ENCODE assay signal across 19 cellular contexts in the genomic region with DNA sequence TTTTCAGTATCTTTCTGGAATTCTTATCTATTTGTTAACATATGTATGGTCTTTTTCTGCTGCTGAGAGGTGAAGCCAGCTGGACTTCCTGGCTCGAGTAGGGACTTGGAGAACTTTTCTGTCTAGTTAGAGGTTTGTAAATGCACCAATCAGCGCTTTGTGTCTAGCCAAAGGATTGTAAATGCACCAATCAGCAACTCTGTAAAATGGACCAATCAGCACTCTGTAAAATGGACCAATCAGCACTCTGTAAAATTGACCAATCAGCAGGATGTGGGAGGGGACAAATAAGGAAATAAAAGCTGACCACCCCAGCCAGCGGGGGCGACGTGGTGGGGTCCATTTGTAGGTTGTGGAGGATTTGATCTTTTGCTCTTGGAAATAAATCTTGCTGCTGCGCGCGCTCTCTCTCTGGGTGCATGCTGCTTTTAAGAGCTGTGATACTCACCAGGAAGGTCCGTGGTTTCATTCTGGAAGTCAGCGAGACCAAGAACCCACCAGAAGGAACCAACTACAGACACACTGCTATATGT.
DNase-seq lines count a peak whose midpoint lies in the region; ATAC-seq, FAIRE-seq and TF ChIP-seq lines count a peak whose summit lies in the region.
"Had no signal": no experiment of that assay in that cellular context is flagged by ENCODE, and none has a peak within 500 bp of the region (broad histone marks: within the 10 kb centered on the region; RNA-seq: fewer than 3 reads in every experiment).

No MANE protein-coding gene starts in this region.

- FAIRE-seq in HepG2 (lab: Jason Lieb, UNC), result no peak
- FAIRE-seq: G401.6, GM12891 had no signal

- H3K27me3 Mint-ChIP-seq in WTC11 (ENCODE audit: low read depth) (no peaks in the 10 kb centered on the region), osteocyte (ENCODE audit: unreplicated experiment) (no peaks in the 10 kb centered on the region)
- no peaks in the 10 kb centered on the region for H3K27me3 Mint-ChIP-seq in activated naive CD8-positive, alpha-beta T cell treated with anti-CD3 and anti-CD28 coated beads for 36 hours
- H3K27me3 Mint-ChIP-seq: B cell had no signal

- H3K27me3 ChIP-seq in HepG2 (ENCODE audit: control insufficient read depth in 1 of 2, insufficient read depth in 2 of 2, low read length in 2 of 2) (no peaks in the 10 kb centered on the region), right lobe of liver (no peaks in the 10 kb centered on the region), ovary (no peaks in the 10 kb centered on the region)
- H3K27me3 ChIP-seq: BLaER1 treated with 17β-estradiol and CSF1 and Interleukin-3, amounts not matched to agents 10 nM and 100 nM had no signal

- H3K9me3 Mint-ChIP-seq in WTC11 (peaks cover 8% of the 10 kb centered on the region), osteocyte (ENCODE audit: unreplicated experiment) (peaks cover 5% of the 10 kb centered on the region)
- H3K9me3 Mint-ChIP-seq in activated naive CD8-positive, alpha-beta T cell treated with anti-CD3 and anti-CD28 coated beads for 36 hours, result peaks cover 1% of the 10 kb centered on the region
- H3K9me3 Mint-ChIP-seq: CD8-positive, alpha-beta T cell had no signal

- H3K9ac ChIP-seq in HepG2 (ENCODE audit: insufficient read depth, low read depth, low read length), result no peak overlapping the region
- H3K9ac ChIP-seq: BLaER1 treated with 17β-estradiol and CSF1 and Interleukin-3, amounts not matched to agents 10 nM and 100 nM had no signal

- intact Hi-C loops in HepG2 (cut with micrococcal nuclease; ENCODE audit: unreplicated experiment), result no loop called here
- intact Hi-C loops in right lobe of liver (cut with DNase I), result no loop called here
- intact Hi-C loops in ovary (cut with DNase I), result no loop called here

- no peak for TF ChIP-seq POLR2A in HepG2 (IDR thresholded peaks at IDR 0.05; ENCODE audit: insufficient read depth in 1 of 2, low read depth in 2 of 2, low read length in 2 of 2)
- no peak for TF ChIP-seq POLR2A in right lobe of liver (IDR thresholded peaks at IDR 0.05)
- no peak for TF ChIP-seq POLR2A in ovary (IDR thresholded peaks at IDR 0.05)

- BruUV-seq in HepG2 (replicated peaks; lab: Mats Ljungman, UMichigan), result no TSS peak

- H3K27ac Mint-ChIP-seq in WTC11 (no peak overlapping the region), osteocyte (ENCODE audit: unreplicated experiment) (no peak overlapping the region)
- H3K27ac Mint-ChIP-seq in activated naive CD8-positive, alpha-beta T cell treated with anti-CD3 and anti-CD28 coated beads for 36 hours, result no peak overlapping the region
- H3K27ac Mint-ChIP-seq: B cell; CD8-positive, alpha-beta T cell; GM23338; HFFc6 had no signal

- H3K9me3 ChIP-seq in HepG2 (ENCODE audit: low read length) (no peaks in the 10 kb centered on the region), right lobe of liver (no peaks in the 10 kb centered on the region), ovary (no peaks in the 10 kb centered on the region)

- H3K4me3 ChIP-seq in HepG2 (replicated peaks in 1 of 3; ENCODE audit: insufficient read depth in 1 of 3, low read depth in 2 of 3, low read length in 3 of 3) (no peak overlapping the region), right lobe of liver (no peak overlapping the region), ovary (no peak overlapping the region)
- H3K4me3 ChIP-seq: BLaER1 treated with 17β-estradiol and CSF1 and Interleukin-3, amounts not matched to agents 10 nM and 100 nM; GM23338 had no signal

- TF ChIP-seq EP300 in HepG2 (IDR thresholded peaks at IDR 0.05; ENCODE audit: low read depth in 2 of 2, low read length in 2 of 2) (no peak), HepG2 (CRISPR knock-in tag; IDR thresholded peaks at IDR 0.05; ENCODE audit: borderline replicate concordance) (no peak), ovary (IDR thresholded peaks at IDR 0.05) (no peak)

- H3K4me3 Mint-ChIP-seq in WTC11, result no peak overlapping the region
- no peak overlapping the region for H3K4me3 Mint-ChIP-seq in osteocyte (ENCODE audit: unreplicated experiment)
- H3K4me3 Mint-ChIP-seq in activated naive CD8-positive, alpha-beta T cell treated with anti-CD3 and anti-CD28 coated beads for 36 hours, result no peak overlapping the region
- H3K4me3 Mint-ChIP-seq: B cell; CD8-positive, alpha-beta T cell; GM23338; HFFc6 had no signal

- H3K79me2 ChIP-seq in HepG2 (ENCODE audit: insufficient read depth, low read length), result no peaks in the 10 kb centered on the region

- CTCF ChIA-PET in HepG2 (lab: Yijun Ruan, JAX; ENCODE audit: low intra/inter-chr PET ratio, low total read pairs) (no interaction called here), WTC11 (lab: Charles Lee) (no interaction called here)

- peaks cover 8% of the 10 kb centered on the region for H3K36me3 Mint-ChIP-seq in WTC11
- no peaks in the 10 kb centered on the region for H3K36me3 Mint-ChIP-seq in osteocyte (ENCODE audit: unreplicated experiment)
- peaks cover 11% of the 10 kb centered on the region for H3K36me3 Mint-ChIP-seq in activated naive CD8-positive, alpha-beta T cell treated with anti-CD3 and anti-CD28 coated beads for 36 hours

- no peak overlapping the region for H3K4me2 ChIP-seq in HepG2 (ENCODE audit: low read depth, low read length)
- H3K4me2 ChIP-seq: BLaER1 treated with 17β-estradiol and CSF1 and Interleukin-3, amounts not matched to agents 10 nM and 100 nM; GM23338 had no signal

- H3K4me1 ChIP-seq in HepG2 (ENCODE audit: insufficient read depth, low read length) (no peaks in the 10 kb centered on the region), right lobe of liver (no peaks in the 10 kb centered on the region), ovary (ENCODE audit: insufficient read depth) (no peaks in the 10 kb centered on the region)
- H3K4me1 ChIP-seq: BLaER1 treated with 17β-estradiol and CSF1 and Interleukin-3, amounts not matched to agents 10 nM and 100 nM had no signal

- no peak for DNase-seq in HepG2 (ENCODE audit: low spot score)
- no peak for DNase-seq in right lobe of liver
- DNase-seq in WTC11 (ENCODE audit: low spot score), result no peak
- peak; percentile 71 for DNase-seq in osteocyte (ENCODE audit: extremely low spot score, unreplicated experiment)
- DNase-seq in activated naive CD8-positive, alpha-beta T cell treated with anti-CD3 and anti-CD28 coated beads for 36 hours, result no peak
- DNase-seq in ovary, result no peak
- no peak for DNase-seq in cerebellar nuclear complex (lab: John Stamatoyannopoulos, UW)
- DNase-seq: 8988T; CD8-positive, alpha-beta T cell; COR-L47; DMS 273 treated with DMSO at 0.1 percent for 48 hours; H7; HFFc6 had no signal

- no peak for TF ChIP-seq RAD21 in HepG2 (CRISPR knock-in tag; IDR thresholded peaks at IDR 0.05)

- H4K20me1 ChIP-seq in HepG2 (ENCODE audit: insufficient read depth, low read length), result no peaks in the 10 kb centered on the region

- H3K36me3 ChIP-seq in HepG2 (replicated peaks in 1 of 2; ENCODE audit: control insufficient read depth in 1 of 2, insufficient read depth in 2 of 2, low read length in 2 of 2), result no peaks in the 10 kb centered on the region
- no peaks in the 10 kb centered on the region for H3K36me3 ChIP-seq in right lobe of liver
- H3K36me3 ChIP-seq in ovary, result no peaks in the 10 kb centered on the region
- H3K36me3 ChIP-seq: BLaER1 treated with 17β-estradiol and CSF1 and Interleukin-3, amounts not matched to agents 10 nM and 100 nM had no signal

- ATAC-seq in HepG2, result no peak
- ATAC-seq in right lobe of liver, result no peak
- no peak for ATAC-seq in WTC11
- ATAC-seq: CD8-positive, alpha-beta T cell; GM23338; HCT116 had no signal

- POLR2A ChIA-PET in HepG2 (lab: Yijun Ruan, JAX) (no interaction called here), WTC11 (lab: Charles Lee) (interaction anchor here (0.9 kb wide), 1 partner anchor 27 kb away, joined by 3 read pairs; no protein-coding TSS in a partner anchor)

- H3K27ac ChIP-seq in HepG2 (ENCODE audit: extremely low read length, insufficient read depth, low read length), result no peak overlapping the region
- H3K27ac ChIP-seq in right lobe of liver, result no peak overlapping the region
- no peak overlapping the region for H3K27ac ChIP-seq in ovary
- H3K27ac ChIP-seq: BLaER1 treated with 17β-estradiol and CSF1 and Interleukin-3, amounts not matched to agents 10 nM and 100 nM had no signal

- no peak overlapping the region for H2AFZ ChIP-seq in HepG2 (ENCODE audit: low read length)
- H2AFZ ChIP-seq: GM23338 had no signal

- peaks cover 13% of the 10 kb centered on the region for H3K4me1 Mint-ChIP-seq in WTC11
- no peaks in the 10 kb centered on the region for H3K4me1 Mint-ChIP-seq in osteocyte (ENCODE audit: unreplicated experiment)
- H3K4me1 Mint-ChIP-seq in activated naive CD8-positive, alpha-beta T cell treated with anti-CD3 and anti-CD28 coated beads for 36 hours, result no peaks in the 10 kb centered on the region
- H3K4me1 Mint-ChIP-seq: B cell had no signal

- TF ChIP-seq CTCF in HepG2 (CRISPR knock-in tag; IDR thresholded peaks at IDR 0.05), result no peak
- TF ChIP-seq CTCF in right lobe of liver (IDR thresholded peaks at IDR 0.05), result no peak
- TF ChIP-seq CTCF in WTC11 (IDR thresholded peaks at IDR 0.05), result no peak
- no peak for TF ChIP-seq CTCF in osteocyte (IDR thresholded peaks at IDR 0.05)
- no peak for TF ChIP-seq CTCF in ovary (IDR thresholded peaks at IDR 0.05)

- in situ Hi-C loops in HepG2 (cut with HindIII; ENCODE audit: extremely low pct_ligation_motif_present, low pct_unique_long_range_greater_than_20kb), result no loop called here

- 53% methylated on average over 10 of the region's 10 CpGs for WGBS in HepG2 (ENCODE audit: low lambda C conversion rate)
- 68% methylated on average over 9 of the region's 10 CpGs for WGBS in right lobe of liver (ENCODE audit: insufficient coverage, low coverage, low lambda C conversion rate, missing lambda C conversion rate)
- 92% methylated on average over 10 of the region's 10 CpGs for WGBS in ovary, 3 donors

TF ChIP-seq in HepG2, 621 proteins besides CTCF, POLR2A, EP300 and RAD21 (continues in another document):
- TF ChIP-seq HNRNPK (IDR thresholded peaks at IDR 0.05; ENCODE audit: low read depth, low read length, poor library complexity, severe bottlenecking) (no peak), MAFF (IDR thresholded peaks at IDR 0.05; ENCODE audit: low read depth, low read length) (peak; percentile 28; the same call in 1 of the 2 replicates), HDAC1 (CRISPR knock-in tag; IDR thresholded peaks at IDR 0.05) (no peak)

TF ChIP-seq in WTC11, 78 proteins besides CTCF, POLR2A, EP300 and RAD21:
- TF ChIP-seq TEAD4 (CRISPR knock-in tag; IDR thresholded peaks at IDR 0.05) (no peak), NFYB (CRISPR knock-in tag; conservative IDR thresholded peaks at IDR 0.05; ENCODE audit: low read depth) (peak; percentile 46; the same call in 1 of the 2 replicates)

Comparison
In these comparisons a context has a peak if more than half of its experiments do, and no peak if none do; other contexts are left out.
1. Of the 50 proteins assayed by ChIP-seq in both HepG2 and WTC11: peak only in HepG2: none; only in WTC11: NFYB; in both: none; in neither: 49.